In genomic region chr2:184599875-184600227, GRCh38 we compare ENCODE assay signal across 11 cellular contexts. TPM values are rescaled to one million over a fixed set of nuclear protein-coding genes. Genes with fewer than 3 reads are reported as not detected.
DNase-seq lines count a peak whose midpoint lies in the region; ATAC-seq and TF ChIP-seq lines count a peak whose summit lies in the region.
"Had no signal": no experiment of that assay in that cellular context is flagged by ENCODE, and none has a peak within 500 bp of the region (broad histone marks: within the 10 kb centered on the region; RNA-seq: fewer than 3 reads in every experiment).

No MANE protein-coding gene starts in this region.

- no peaks in the 10 kb centered on the region for H3K36me3 Mint-ChIP-seq in type B pancreatic cell

- H3K4me3 Mint-ChIP-seq in type B pancreatic cell = peak overlapping the region; percentile 91

- ATAC-seq in heart left ventricle = no peak
- ATAC-seq: psoas muscle had no signal

- H3K9me3 ChIP-seq in SK-N-MC (ENCODE audit: low read depth, low read length) = no peaks in the 10 kb centered on the region
- H3K9me3 ChIP-seq in heart left ventricle = no peaks in the 10 kb centered on the region
- H3K9me3 ChIP-seq: psoas muscle had no signal

- H3K36me3 ChIP-seq in SK-N-MC (ENCODE audit: insufficient read depth, low read length) (no peaks in the 10 kb centered on the region), heart left ventricle (no peaks in the 10 kb centered on the region)

- DNase-seq in HL-60 (ENCODE audit: low read depth in 1 of 2, low spot score in 1 of 2) (peak in 1 of 2 experiments; percentile 23), SK-N-MC (ENCODE audit: low read depth, low spot score) (no peak), fibroblast of villous mesenchyme (ENCODE audit: low read depth) (peak; percentile 4), type B pancreatic cell (ENCODE audit: extremely low spot score, unreplicated experiment) (no peak), heart left ventricle (no peak), NCI-H1105 (lab: John Stamatoyannopoulos, UW) (no peak), HuH-7 (ENCODE audit: low spot score) (no peak)
- DNase-seq: activated T-cell treated with anti-CD3 and anti-CD28 coated beads, Interleukin-2, amount 50 U/mL, for 1 hour; NCI-H226; psoas muscle had no signal

- no peaks in the 10 kb centered on the region for H3K27me3 ChIP-seq in HL-60 (ENCODE audit: insufficient read depth, poor library complexity, severe bottlenecking)
- H3K27me3 ChIP-seq in heart left ventricle = peaks cover 6 to 43% (median 13%) of the 10 kb centered on the region in 9 donors

- peaks cover 17% of the 10 kb centered on the region for H3K4me1 Mint-ChIP-seq in type B pancreatic cell (ENCODE audit: unreplicated experiment)

- H3K27ac ChIP-seq in HL-60 (replicated peaks) = peak overlapping the region; percentile 98
- no peak overlapping the region for H3K27ac ChIP-seq in SK-N-MC
- peak overlapping the region in 1 of 12 donors; percentile 93 for H3K27ac ChIP-seq in heart left ventricle
- H3K27ac ChIP-seq: psoas muscle had no signal

- H3K9me3 Mint-ChIP-seq in type B pancreatic cell = no peaks in the 10 kb centered on the region

- peaks cover 0 to 24% (median 6%) of the 10 kb centered on the region in 12 donors for H3K4me1 ChIP-seq in heart left ventricle

- whole genome bisulfite sequencing in heart left ventricle, 4 donors = 88 to 93% (median 90%) methylated on average over 2 of the region's 2 CpGs

- intact Hi-C loops in heart left ventricle (cut with DNase I) = no loop called here

- H3K27me3 Mint-ChIP-seq in type B pancreatic cell = peaks cover 54% of the 10 kb centered on the region

- no peak for TF ChIP-seq CTCF in HL-60 (IDR thresholded peaks at IDR 0.05; ENCODE audit: insufficient read depth, low read length)
- no peak for TF ChIP-seq CTCF in fibroblast of villous mesenchyme (IDR thresholded peaks at IDR 0.05; ENCODE audit: insufficient read depth, low read depth, low read length)
- TF ChIP-seq CTCF in type B pancreatic cell (conservative IDR thresholded peaks at IDR 0.05) = no peak
- no peak for TF ChIP-seq CTCF in heart left ventricle (IDR thresholded peaks at IDR 0.05)

- no peak for TF ChIP-seq POLR2A in heart left ventricle (IDR thresholded peaks at IDR 0.05)

- H3K27ac Mint-ChIP-seq in type B pancreatic cell = no peak overlapping the region

- H3K4me3 ChIP-seq in HL-60 (replicated peaks; ENCODE audit: insufficient read depth, low read length) = peak overlapping the region; percentile 56
- peak overlapping the region; percentile 91 for H3K4me3 ChIP-seq in SK-N-MC
- H3K4me3 ChIP-seq in fibroblast of villous mesenchyme (ENCODE audit: low read depth, low read length) = peak overlapping the region; percentile 21
- peak overlapping the region in 1 of 12 donors; percentile 70 for H3K4me3 ChIP-seq in heart left ventricle

- H3K9ac ChIP-seq in SK-N-MC (ENCODE audit: insufficient read length) = no peak overlapping the region

RNA-seq across cellular contexts. Expression of gene ZNF804A, which starts 1.5 kb away (rescaled TPM):
- total RNA-seq in fibroblast of villous mesenchyme (5.8 and 10.8 TPM in 2 replicates), type B pancreatic cell (ENCODE audit: low replicate concordance) (0.59 and 2.0 TPM in 2 replicates), heart left ventricle (under 1 TPM in 1 of 9 donors, not detected in 8; 0.08 TPM)
- under 1 TPM in 1 of 2 donors, not detected in 1; 0.06 TPM for polyA plus RNA-seq in heart left ventricle
- total RNA-seq: dermis microvascular lymphatic vessel endothelial cell, psoas muscle had no signal
- polyA plus RNA-seq: psoas muscle had no signal
